30 cellular contexts compared by ENCODE assay signal in the genomic region with DNA sequence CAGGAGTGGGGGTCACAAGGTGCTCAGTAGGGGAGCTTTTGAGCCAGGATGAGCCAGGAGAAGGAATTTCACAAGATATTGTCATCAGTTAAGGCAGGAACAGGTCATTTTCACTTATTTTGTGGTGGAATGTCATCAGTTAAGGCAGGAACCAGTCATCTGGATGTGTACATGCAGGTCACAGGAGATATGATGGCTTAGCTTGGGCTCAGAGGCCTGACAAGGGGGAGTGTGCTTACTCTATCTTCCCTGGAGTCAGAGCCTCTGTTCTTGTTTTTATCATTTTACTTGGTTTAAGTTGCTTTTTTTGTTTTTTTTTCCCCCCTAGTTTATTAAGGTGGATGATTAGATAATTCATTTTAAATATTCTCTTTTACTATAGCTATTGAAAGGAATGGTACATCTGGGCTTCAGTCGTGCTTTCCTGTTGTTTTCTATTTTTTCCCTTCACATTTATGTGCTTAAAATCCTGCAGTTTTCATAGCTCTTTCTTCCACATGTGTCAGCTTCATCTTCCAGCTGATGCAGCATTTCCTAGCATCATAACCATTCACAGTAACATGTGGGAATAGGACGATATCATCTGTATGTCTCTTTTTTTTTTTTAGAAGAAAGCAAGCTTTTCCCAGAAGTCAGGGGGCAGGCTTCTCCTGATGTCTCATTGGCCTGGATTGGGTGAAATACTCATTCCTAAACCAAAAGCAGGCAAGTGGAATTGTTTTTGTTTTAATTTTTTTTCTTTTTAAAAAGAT.
"Had no signal": no experiment of that assay in that cellular context is flagged by ENCODE, and none has a peak within 500 bp of the region (broad histone marks: within the 10 kb centered on the region; RNA-seq: fewer than 3 reads in every experiment).

No MANE protein-coding gene starts in this region.

- H3K4me3 Mint-ChIP-seq: activated CD4-positive, alpha-beta memory T cell treated with anti-CD3 and anti-CD28 coated beads, Interleukin-2, amount 10 ng/mL, durations not matched to agents 7 days and 5 days; activated CD4-positive, alpha-beta T cell treated with anti-CD3 and anti-CD28 coated beads, Interleukin-2, amount 10 ng/mL, durations not matched to agents 7 days and 5 days; activated naive CD4-positive, alpha-beta T cell treated with anti-CD3 and anti-CD28 coated beads, Interleukin-2, amount 10 ng/mL, durations not matched to agents 7 days and 5 days; activated naive CD8-positive, alpha-beta T cell treated with anti-CD3 and anti-CD28 coated beads, Interleukin-2, amount 10 ng/mL, durations not matched to agents 7 days and 5 days; activated T-cell treated with anti-CD3 and anti-CD28 coated beads, Interleukin-2, amount 50 U/mL, for 24 hours; activated T-cell treated with anti-CD3 and anti-CD28 coated beads, Interleukin-2, amount 50 U/mL, for 72 hours; brain; T-cell; T-helper 1 cell treated with Interleukin-12 subunit alpha and Interleukin-12 subunit beta and Interleukin-4 antibody, amounts not matched to agents 30 μg/mL and 1 μg/mL, for 36 hours; WTC11 had no signal

- H3K36me3 ChIP-seq: ascending aorta, breast epithelium, cardiac muscle cell, colonic mucosa had no signal

- FAIRE-seq: frontal cortex had no signal

- H3K27me3 ChIP-seq: ascending aorta, breast epithelium, cardiac muscle cell, colonic mucosa had no signal

- H3K27ac ChIP-seq: ascending aorta, breast epithelium, cardiac muscle cell, colonic mucosa, VCaP had no signal

- H3K9me3 ChIP-seq: ascending aorta, breast epithelium, colonic mucosa had no signal

- H3K27ac Mint-ChIP-seq: activated CD4-positive, alpha-beta memory T cell treated with anti-CD3 and anti-CD28 coated beads, Interleukin-2, amount 10 ng/mL, durations not matched to agents 7 days and 5 days; activated CD4-positive, alpha-beta T cell treated with anti-CD3 and anti-CD28 coated beads, Interleukin-2, amount 10 ng/mL, durations not matched to agents 7 days and 5 days; activated naive CD4-positive, alpha-beta T cell treated with anti-CD3 and anti-CD28 coated beads, Interleukin-2, amount 10 ng/mL, durations not matched to agents 7 days and 5 days; activated naive CD4-positive, alpha-beta T cell treated with anti-CD3 and anti-CD28 coated beads, Interleukin-2, amount 50 U/mL, for 72 hours; activated naive CD8-positive, alpha-beta T cell treated with anti-CD3 and anti-CD28 coated beads, Interleukin-2, amount 10 ng/mL, durations not matched to agents 7 days and 5 days; activated T-cell treated with anti-CD3 and anti-CD28 coated beads, Interleukin-2, amount 50 U/mL, for 24 hours; activated T-cell treated with anti-CD3 and anti-CD28 coated beads, Interleukin-2, amount 50 U/mL, for 72 hours; brain; T-cell; T-helper 1 cell treated with Interleukin-12 subunit alpha and Interleukin-12 subunit beta and Interleukin-4 antibody, amounts not matched to agents 30 μg/mL and 1 μg/mL, for 36 hours; WTC11 had no signal

- H3K4me3 ChIP-seq: ascending aorta, breast epithelium, cardiac muscle cell, colonic mucosa had no signal

- H3K4me1 Mint-ChIP-seq: activated CD4-positive, alpha-beta memory T cell treated with anti-CD3 and anti-CD28 coated beads, Interleukin-2, amount 10 ng/mL, durations not matched to agents 7 days and 5 days; activated CD4-positive, alpha-beta T cell treated with anti-CD3 and anti-CD28 coated beads, Interleukin-2, amount 10 ng/mL, durations not matched to agents 7 days and 5 days; activated naive CD4-positive, alpha-beta T cell treated with anti-CD3 and anti-CD28 coated beads, Interleukin-2, amount 10 ng/mL, durations not matched to agents 7 days and 5 days; activated naive CD8-positive, alpha-beta T cell treated with anti-CD3 and anti-CD28 coated beads, Interleukin-2, amount 10 ng/mL, durations not matched to agents 7 days and 5 days; brain; T-cell; WTC11 had no signal

- H3K36me3 Mint-ChIP-seq: activated naive CD4-positive, alpha-beta T cell treated with anti-CD3 and anti-CD28 coated beads, Interleukin-2, amount 10 ng/mL, durations not matched to agents 7 days and 5 days; activated naive CD4-positive, alpha-beta T cell treated with anti-CD3 and anti-CD28 coated beads, Interleukin-2, amount 50 U/mL, for 72 hours; brain; T-cell had no signal

- H3K9me3 Mint-ChIP-seq: activated CD4-positive, alpha-beta memory T cell treated with anti-CD3 and anti-CD28 coated beads, Interleukin-2, amount 10 ng/mL, durations not matched to agents 7 days and 5 days; activated CD4-positive, alpha-beta T cell treated with anti-CD3 and anti-CD28 coated beads, Interleukin-2, amount 10 ng/mL, durations not matched to agents 7 days and 5 days; activated naive CD4-positive, alpha-beta T cell treated with anti-CD3 and anti-CD28 coated beads, Interleukin-2, amount 10 ng/mL, durations not matched to agents 7 days and 5 days; activated naive CD8-positive, alpha-beta T cell treated with anti-CD3 and anti-CD28 coated beads, Interleukin-2, amount 10 ng/mL, durations not matched to agents 7 days and 5 days; activated T-cell treated with anti-CD3 and anti-CD28 coated beads, Interleukin-2, amount 50 U/mL, for 24 hours; T-cell; T-helper 1 cell treated with Interleukin-12 subunit alpha and Interleukin-12 subunit beta and Interleukin-4 antibody, amounts not matched to agents 30 μg/mL and 1 μg/mL, for 36 hours had no signal

- ATAC-seq: activated naive CD4-positive, alpha-beta T cell treated with anti-CD3 and anti-CD28 coated beads, Interleukin-2, amount 50 U/mL, for 72 hours; activated T-cell treated with anti-CD3 and anti-CD28 coated beads, Interleukin-2, amount 50 U/mL, for 72 hours; esophagus mucosa; T-cell; WTC11 had no signal

- H3K4me1 ChIP-seq: ascending aorta, breast epithelium, colonic mucosa had no signal

- DNase-seq: activated CD4-positive, alpha-beta memory T cell treated with anti-CD3 and anti-CD28 coated beads, Interleukin-2, amount 10 ng/mL, durations not matched to agents 7 days and 5 days; activated CD4-positive, alpha-beta T cell treated with anti-CD3 and anti-CD28 coated beads for 1 hour; activated CD4-positive, alpha-beta T cell treated with anti-CD3 and anti-CD28 coated beads for 4 hours; activated CD4-positive, alpha-beta T cell treated with anti-CD3 and anti-CD28 coated beads, Interleukin-2, amount 10 ng/mL, durations not matched to agents 7 days and 5 days; activated CD4-positive, alpha-beta T cell treated with anti-CD3 and anti-CD28 coated beads, Interleukin-2, amount 50 U/mL, for 4 hours; activated CD8-positive, alpha-beta memory T cell treated with anti-CD3 and anti-CD28 coated beads, Interleukin-2, amount 50 U/mL, for 48 hours; activated gamma-delta T cell; activated naive CD4-positive, alpha-beta T cell; activated naive CD4-positive, alpha-beta T cell treated with anti-CD3 and anti-CD28 coated beads, Interleukin-2, amount 10 ng/mL, durations not matched to agents 7 days and 5 days; activated naive CD8-positive, alpha-beta T cell treated with anti-CD3 and anti-CD28 coated beads, Interleukin-2, amount 10 ng/mL, durations not matched to agents 7 days and 5 days; activated T-cell treated with anti-CD3 and anti-CD28 coated beads for 4 hours; activated T-cell treated with anti-CD3 and anti-CD28 coated beads, Interleukin-2, amount 50 U/mL, for 24 hours; activated T-cell treated with anti-CD3 and anti-CD28 coated beads, Interleukin-2, amount 50 U/mL, for 72 hours; central memory CD4-positive, alpha-beta T cell; cerebellar nuclear complex; colonic mucosa; effector CD8-positive, alpha-beta T cell; head of caudate nucleus; T-cell; T1000 had no signal
